Comparison of ENCODE assay signal across 15 cellular contexts in genomic region chr1:167476061-167476460, GRCh38. TPM values are rescaled to one million over a fixed set of nuclear protein-coding genes. Genes with fewer than 3 reads are reported as not detected.
"Had no signal": no experiment of that assay in that cellular context is flagged by ENCODE, and none has a peak within 500 bp of the region (broad histone marks: within the 10 kb centered on the region; RNA-seq: fewer than 3 reads in every experiment).

No MANE protein-coding gene starts in this region.

- H3K4me1 ChIP-seq: gastrocnemius medialis, right lobe of liver had no signal

- H3K9me3 ChIP-seq: gastrocnemius medialis, ovary, right lobe of liver, stomach had no signal

- H3K9me3 Mint-ChIP-seq: activated CD4-positive, alpha-beta T cell treated with anti-CD3 and anti-CD28 coated beads, Interleukin-2, amount 10 ng/mL, durations not matched to agents 24 days and 14 days had no signal

- H3K36me3 Mint-ChIP-seq: type B pancreatic cell had no signal

- H3K4me3 ChIP-seq: gastrocnemius medialis, ovary, right lobe of liver, SK-N-MC, stomach had no signal

- H3K27me3 Mint-ChIP-seq: activated CD4-positive, alpha-beta T cell treated with anti-CD3 and anti-CD28 coated beads, Interleukin-2, amount 10 ng/mL, durations not matched to agents 24 days and 14 days had no signal

- H3K27ac ChIP-seq: gastrocnemius medialis, ovary, right lobe of liver, SK-N-MC, stomach had no signal

- DNase-seq: activated CD4-positive, alpha-beta T cell treated with anti-CD3 and anti-CD28 coated beads, Interleukin-2, amount 10 ng/mL, durations not matched to agents 24 days and 14 days; activated CD4-positive, CD25-positive, alpha-beta regulatory T cell; effector CD4-positive, alpha-beta T cell; gastrocnemius medialis; kidney glomerular epithelial cell; left ventricle myocardium superior; ovary; right lobe of liver; small intestine; stimulated activated CD4-positive, alpha-beta T cell treated with anti-CD3 and anti-CD28 coated beads, Interleukin-4, amount 100 ng/mL, for 1 hour; stomach had no signal

- H3K4me3 Mint-ChIP-seq: type B pancreatic cell had no signal

- H3K36me3 ChIP-seq: gastrocnemius medialis, ovary, right lobe of liver, stomach had no signal

- ATAC-seq: esophagus mucosa, gastrocnemius medialis, left ventricle myocardium superior, right lobe of liver had no signal

- H3K27ac Mint-ChIP-seq: type B pancreatic cell had no signal

- H3K27me3 ChIP-seq: gastrocnemius medialis, ovary, right lobe of liver had no signal

RNA-seq across cellular contexts. Expression of gene CD247, which starts 42.3 kb away (rescaled TPM):
- total RNA-seq: myocyte had no signal
